In the genomic region with DNA sequence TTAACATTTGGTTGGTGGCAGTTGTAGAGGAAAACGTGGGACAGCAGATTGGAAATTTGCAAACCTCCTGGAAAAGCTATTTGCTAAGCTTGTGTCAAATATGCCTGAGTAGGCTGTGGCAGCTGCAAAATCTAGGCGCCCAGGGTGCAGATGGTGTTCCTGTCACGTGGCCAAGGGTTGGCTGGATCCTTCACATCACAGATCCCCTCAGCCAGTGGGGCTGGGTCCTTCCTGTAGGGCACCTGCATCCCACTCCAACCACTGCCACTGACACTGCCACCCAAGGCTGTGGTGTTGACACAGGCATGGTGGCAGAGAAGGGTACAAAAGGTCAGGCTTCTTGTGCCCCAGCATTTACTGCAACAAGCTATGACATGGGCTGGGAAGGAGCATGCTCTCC, we compare ENCODE assay signal across 21 cellular contexts.
"Had no signal": no experiment of that assay in that cellular context is flagged by ENCODE, and none has a peak within 500 bp of the region (broad histone marks: within the 10 kb centered on the region; RNA-seq: fewer than 3 reads in every experiment).

No MANE protein-coding gene starts in this region.

- H3K36me3 Mint-ChIP-seq: mesothelial cell of epicardium; natural killer cell treated with Interleukin-12 subunit alpha and Interleukin-12 subunit beta and Interleukin-15 and Interleukin-18, amount 100 ng/mL, for 72 hours had no signal

- H3K27ac Mint-ChIP-seq: activated naive CD4-positive, alpha-beta T cell treated with anti-CD3 and anti-CD28 coated beads, Interleukin-2, amount 10 ng/mL, durations not matched to agents 7 days and 5 days; activated T-cell treated with anti-CD3 and anti-CD28 coated beads, Interleukin-2, amount 50 U/mL, for 72 hours; endodermal cell; mesothelial cell of epicardium; natural killer cell treated with Interleukin-12 subunit alpha and Interleukin-12 subunit beta and Interleukin-15 and Interleukin-18, amount 100 ng/mL, for 72 hours had no signal

- H3K27me3 ChIP-seq: ovary had no signal

- H3K9me3 Mint-ChIP-seq: activated naive CD4-positive, alpha-beta T cell treated with anti-CD3 and anti-CD28 coated beads, Interleukin-2, amount 10 ng/mL, durations not matched to agents 7 days and 5 days; activated T-cell treated with anti-CD3 and anti-CD28 coated beads, Interleukin-2, amount 50 U/mL, for 72 hours; natural killer cell treated with Interleukin-12 subunit alpha and Interleukin-12 subunit beta and Interleukin-15 and Interleukin-18, amount 100 ng/mL, for 72 hours had no signal

- H3K27me3 Mint-ChIP-seq: natural killer cell treated with Interleukin-12 subunit alpha and Interleukin-12 subunit beta and Interleukin-15 and Interleukin-18, amount 100 ng/mL, for 72 hours had no signal

- H3K4me3 Mint-ChIP-seq: activated naive CD4-positive, alpha-beta T cell treated with anti-CD3 and anti-CD28 coated beads, Interleukin-2, amount 10 ng/mL, durations not matched to agents 7 days and 5 days; activated T-cell treated with anti-CD3 and anti-CD28 coated beads, Interleukin-2, amount 50 U/mL, for 72 hours; endodermal cell; mesothelial cell of epicardium; natural killer cell treated with Interleukin-12 subunit alpha and Interleukin-12 subunit beta and Interleukin-15 and Interleukin-18, amount 100 ng/mL, for 72 hours had no signal

- H3K9me3 ChIP-seq: ovary, prostate gland had no signal

- ATAC-seq: activated T-cell treated with anti-CD3 and anti-CD28 coated beads, Interleukin-2, amount 50 U/mL, for 72 hours; gastroesophageal sphincter; left ventricle myocardium superior; natural killer cell treated with Interleukin-12 subunit alpha and Interleukin-12 subunit beta and Interleukin-15 and Interleukin-18, amount 100 ng/mL, for 72 hours had no signal

- H3K4me1 ChIP-seq: gastroesophageal sphincter, prostate gland had no signal

- H3K27ac ChIP-seq: coronary artery, gastroesophageal sphincter, ovary, prostate gland had no signal

- H3K4me3 ChIP-seq: coronary artery, gastroesophageal sphincter, ovary, prostate gland had no signal

- DNase-seq: activated CD4-positive, alpha-beta T cell treated with anti-CD3 and anti-CD28 coated beads for 1 hour; activated CD4-positive, alpha-beta T cell treated with anti-CD3 and anti-CD28 coated beads, Interleukin-2, amount 50 U/mL, for 4 hours; activated effector memory CD4-positive, alpha-beta T cell treated with Interleukin-2 at 50 U/mL for 16 hours; activated naive CD4-positive, alpha-beta T cell treated with anti-CD3 and anti-CD28 coated beads, Interleukin-2, amount 10 ng/mL, durations not matched to agents 7 days and 5 days; activated T-cell treated with anti-CD3 and anti-CD28 coated beads, Interleukin-2, amount 50 U/mL, for 72 hours; amygdala; cerebellar nuclear complex; endodermal cell; hypothalamus; left ventricle myocardium superior; mammary epithelial cell; ovary; stimulated activated CD4-positive, alpha-beta T cell treated with anti-CD3 and anti-CD28 coated beads, Interleukin-2, amount 100 ng/mL, for 48 hours; stimulated activated CD8-positive, alpha-beta memory T cell treated with anti-CD3 and anti-CD28 coated beads, Interleukin-4, amount 100 ng/mL, for 48 hours; stimulated activated naive CD4-positive, alpha-beta T cell treated with Interleukin-2 at 50 U/mL for 16 hours; T-helper 9 cell had no signal

- H3K4me1 Mint-ChIP-seq: endodermal cell, mesothelial cell of epicardium had no signal

- H3K36me3 ChIP-seq: gastroesophageal sphincter, ovary, prostate gland had no signal
